ENCODE assay signal across 1 cellular context in genomic region chr17:51260237-51260959, GRCh38.
TF ChIP-seq lines count a peak whose summit lies in the region.

UTP18 (plus strand) TSS chr17:51260546; CDS start chr17:51260585, 39 bp downstream.

TF ChIP-seq in HepG2, 621 proteins besides CTCF, POLR2A, EP300 and RAD21 (continued from another document and continues in another):
- TF ChIP-seq ZNF646 (CRISPR knock-in tag; IDR thresholded peaks at IDR 0.05), result peak; percentile 58; the same call in 1 of the 2 replicates
- peak; percentile 48; the same call in 1 of the 2 replicates for TF ChIP-seq ZBTB26 (CRISPR knock-in tag; IDR thresholded peaks at IDR 0.05; ENCODE audit: borderline replicate concordance)
- TF ChIP-seq ETV6 (CRISPR knock-in tag; conservative IDR thresholded peaks at IDR 0.05), result peak; percentile 89
- TF ChIP-seq KLF16 (CRISPR knock-in tag; IDR thresholded peaks at IDR 0.05), result peak; percentile 83 to 86; a peak in 3 of 4 replicates
- TF ChIP-seq MTA3 (CRISPR knock-in tag; IDR thresholded peaks at IDR 0.05), result 0 out of 2 replicates have a peak, but pooled peaks have one; percentile 16
- TF ChIP-seq ZNF782 (CRISPR knock-in tag; IDR thresholded peaks at IDR 0.05; ENCODE audit: borderline replicate concordance), result peak; percentile 82
- no peak for TF ChIP-seq ZNF260 (CRISPR knock-in tag; IDR thresholded peaks at IDR 0.05; ENCODE audit: borderline replicate concordance, low read depth)
- 0 out of 2 replicates have a peak, but pooled peaks have one; percentile 47 for TF ChIP-seq ZFP1 (CRISPR knock-in tag; IDR thresholded peaks at IDR 0.05)
- TF ChIP-seq ARNTL (CRISPR knock-in tag; IDR thresholded peaks at IDR 0.05), result peak; percentile 99
- peak; percentile 53; the same call in 1 of the 2 replicates for TF ChIP-seq ZBTB14 (CRISPR knock-in tag; IDR thresholded peaks at IDR 0.05)
- peak; percentile 82; the same call in 1 of the 2 replicates for TF ChIP-seq SMAD1 (CRISPR knock-in tag; IDR thresholded peaks at IDR 0.05; ENCODE audit: borderline replicate concordance, low read depth)
- TF ChIP-seq ZNF614 (CRISPR knock-in tag; IDR thresholded peaks at IDR 0.05; ENCODE audit: borderline replicate concordance), result no peak; the same call in 1 of the 2 replicates
- peak; percentile 95; the same call in 1 of the 2 replicates for TF ChIP-seq ARID2 (CRISPR knock-in tag; IDR thresholded peaks at IDR 0.05; ENCODE audit: borderline replicate concordance)
- TF ChIP-seq GMEB1 (CRISPR knock-in tag; IDR thresholded peaks at IDR 0.05; ENCODE audit: borderline replicate concordance), result peak; percentile 94
- TF ChIP-seq CREB3 (CRISPR knock-in tag; IDR thresholded peaks at IDR 0.05), result peak; percentile 85
- TF ChIP-seq ZNF253 (CRISPR knock-in tag; IDR thresholded peaks at IDR 0.05; ENCODE audit: borderline replicate concordance), result peak; percentile 90; the same call in 1 of the 2 replicates
- TF ChIP-seq ZNF644 (CRISPR knock-in tag; IDR thresholded peaks at IDR 0.05; ENCODE audit: low read depth), result no peak
- TF ChIP-seq YEATS2 (CRISPR knock-in tag; IDR thresholded peaks at IDR 0.05; ENCODE audit: borderline replicate concordance), result peak; percentile 82
- 0 out of 2 replicates have a peak, but pooled peaks have one; percentile 57 for TF ChIP-seq MTA1 (CRISPR knock-in tag; IDR thresholded peaks at IDR 0.05; ENCODE audit: borderline replicate concordance)
- peak; percentile 84; the same call in 1 of the 2 replicates for TF ChIP-seq ZC3H13 (CRISPR knock-in tag; IDR thresholded peaks at IDR 0.05)
- peak; percentile 24; the same call in 1 of the 2 replicates for TF ChIP-seq THAP7 (CRISPR knock-in tag; IDR thresholded peaks at IDR 0.05)
- TF ChIP-seq ZNF713 (CRISPR knock-in tag; IDR thresholded peaks at IDR 0.05), result no peak
- peak; percentile 96 for TF ChIP-seq ZGPAT (CRISPR knock-in tag; IDR thresholded peaks at IDR 0.05)
- no peak for TF ChIP-seq TRIM22 (IDR thresholded peaks at IDR 0.05)
- TF ChIP-seq GTF3A (CRISPR knock-in tag; conservative IDR thresholded peaks at IDR 0.05), result peak; percentile 99
- no peak; the same call in 1 of the 2 replicates for TF ChIP-seq ZNF335 (CRISPR knock-in tag; IDR thresholded peaks at IDR 0.05)
- peak; percentile 98 for TF ChIP-seq MLX (CRISPR knock-in tag; IDR thresholded peaks at IDR 0.05)
- peak; percentile 79; the same call in 1 of the 2 replicates for TF ChIP-seq ZNF337 (CRISPR knock-in tag; IDR thresholded peaks at IDR 0.05; ENCODE audit: borderline replicate concordance, low read depth)
- peak; percentile 74; the same call in 1 of the 2 replicates for TF ChIP-seq GTF2F1 (IDR thresholded peaks at IDR 0.05; ENCODE audit: low read length)
- no peak for TF ChIP-seq SMARCE1 (IDR thresholded peaks at IDR 0.05; ENCODE audit: borderline replicate concordance)
- peak; percentile 3; the same call in 1 of the 2 replicates for TF ChIP-seq FOSL2 (CRISPR knock-in tag; IDR thresholded peaks at IDR 0.05)
- peak; percentile 90 for TF ChIP-seq NRL (CRISPR knock-in tag; IDR thresholded peaks at IDR 0.05; ENCODE audit: borderline replicate concordance)
- peak; percentile 54; the same call in 1 of the 2 replicates for TF ChIP-seq ZBTB2 (CRISPR knock-in tag; IDR thresholded peaks at IDR 0.05; ENCODE audit: low read depth)
- peak; percentile 95; the same call in 1 of the 2 replicates for TF ChIP-seq REXO4 (CRISPR knock-in tag; IDR thresholded peaks at IDR 0.05; ENCODE audit: borderline replicate concordance)
- TF ChIP-seq SALL1 (CRISPR knock-in tag; IDR thresholded peaks at IDR 0.05), result peak; percentile 91
- TF ChIP-seq ZNF709 (CRISPR knock-in tag; IDR thresholded peaks at IDR 0.05), result peak; percentile 96
- TF ChIP-seq ZNF879 (CRISPR knock-in tag; IDR thresholded peaks at IDR 0.05), result peak; percentile 50; the same call in 1 of the 2 replicates
- no peak for TF ChIP-seq NR1H2 (CRISPR knock-in tag; IDR thresholded peaks at IDR 0.05; ENCODE audit: borderline replicate concordance, low read depth)
- TF ChIP-seq ZNF816 (CRISPR knock-in tag; IDR thresholded peaks at IDR 0.05; ENCODE audit: borderline replicate concordance), result peak; percentile 99
